Comparison of ENCODE assay signal across 8 cellular contexts in the genomic region with DNA sequence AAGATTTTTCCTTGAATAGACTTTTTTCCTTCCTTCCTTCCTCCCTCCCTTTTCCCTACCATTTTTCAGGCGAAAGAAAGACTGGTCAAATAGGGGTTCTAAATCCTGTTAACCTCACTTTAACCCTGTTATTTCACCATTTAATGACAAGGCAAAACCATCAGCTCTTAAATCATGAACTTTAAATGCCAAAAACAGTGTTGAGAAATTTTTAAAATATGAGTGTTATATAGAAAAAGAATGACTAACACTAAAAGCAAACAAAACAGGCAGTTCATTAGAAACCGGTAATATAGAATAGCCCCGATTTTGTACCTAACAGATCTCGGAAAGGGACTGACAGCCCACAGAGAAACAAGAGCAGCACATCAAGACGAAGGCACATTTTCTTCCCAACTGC. TPM values are rescaled to one million over a fixed set of nuclear protein-coding genes. Genes with fewer than 3 reads are reported as not detected.
DNase-seq lines count a peak whose midpoint lies in the region; ATAC-seq and TF ChIP-seq lines count a peak whose summit lies in the region.

No MANE protein-coding gene starts in this region.

- no peaks in the 10 kb centered on the region for H3K9me3 ChIP-seq in ascending aorta
- H3K9me3 ChIP-seq in mesodermal cell (ENCODE audit: control insufficient read depth, low read length): no peaks in the 10 kb centered on the region

- H3K4me1 ChIP-seq in ascending aorta (peaks cover 0 to 5% of the 10 kb centered on the region in 2 donors), mesodermal cell (ENCODE audit: control insufficient read depth, insufficient read depth, low read length, poor library complexity, severe bottlenecking) (peaks cover 35% of the 10 kb centered on the region)

- H3K27me3 Mint-ChIP-seq in Calu3 (ENCODE audit: unreplicated experiment): no peaks in the 10 kb centered on the region

- CTCF ChIA-PET in Calu3 (lab: Charles Lee) (interaction anchor here (0.8 to 1.0 kb wide), 3 partner anchors 25 to 57 kb away, joined by 3 to 4 read pairs (median 3); partner anchors contain the start of gene CEP85L), HEK293T (lab: Yijun Ruan, JAX) (interaction anchor here (0.6 to 1.2 kb wide), 3 partner anchors 31 to 88 kb away, joined by 3 read pairs; no protein-coding TSS in a partner anchor)

- 60 to 66% methylated on average over 4 to 5 of the region's 5 CpGs for WGBS in mesodermal cell (ENCODE audit: insufficient coverage in 2 of 2), 2 experiments

- H3K27ac ChIP-seq in ascending aorta: peak overlapping the region; percentile 62 to 64
- H3K27ac ChIP-seq in mesodermal cell (ENCODE audit: low read depth, low read length, severe bottlenecking): peak overlapping the region; percentile 98

- POLR2A ChIA-PET in HEK293T (lab: Yijun Ruan, JAX): interaction anchor here (1.0 kb wide), 1 partner anchor 38 kb away, joined by 3 read pairs; no protein-coding TSS in a partner anchor

- intact Hi-C loops in Calu3 (cut with micrococcal nuclease; ENCODE audit: unreplicated experiment): loop anchor here (5.0 kb wide), 1 partner anchor 56 kb away; the partner anchor contains the start of gene CEP85L
- intact Hi-C loops in ascending aorta (cut with DNase I): loop anchor here (5.0 kb wide), 1 partner anchor 56 kb away; the partner anchor contains the start of gene CEP85L
- intact Hi-C loops in posterior cingulate gyrus (cut with DNase I): loop anchor here (5.0 kb wide), 1 partner anchor 56 kb away; the partner anchor contains the start of gene CEP85L

- peaks cover 9% of the 10 kb centered on the region for H3K36me3 Mint-ChIP-seq in Calu3 (ENCODE audit: insufficient read depth, unreplicated experiment)

- no peaks in the 10 kb centered on the region for H3K27me3 ChIP-seq in ascending aorta

- ATAC-seq in HG02798 (IDR thresholded peaks at IDR 0.05; ENCODE audit: poor library complexity, unreplicated experiment): peak; percentile 3
- no peak for ATAC-seq in HG02840 (IDR thresholded peaks at IDR 0.05; ENCODE audit: low FRiP score, unreplicated experiment)

- peak overlapping the region; percentile 34 to 51 for H3K4me3 ChIP-seq in ascending aorta
- H3K4me3 ChIP-seq in mesodermal cell (ENCODE audit: extremely low read depth, insufficient read depth, low read length, poor library complexity, severe bottlenecking): peak overlapping the region; percentile 28

- H3K4me3 Mint-ChIP-seq in Calu3 (ENCODE audit: low read depth, unreplicated experiment): peak overlapping the region; percentile 78

- peaks cover 36% of the 10 kb centered on the region for H3K4me1 Mint-ChIP-seq in Calu3 (ENCODE audit: low read depth, unreplicated experiment)

- H3K36me3 ChIP-seq in ascending aorta (no peaks in the 10 kb centered on the region), mesodermal cell (ENCODE audit: control insufficient read depth, insufficient read depth, low read length) (no peaks in the 10 kb centered on the region)

- no peak for TF ChIP-seq CTCF in Calu3 (IDR thresholded peaks at IDR 0.05; ENCODE audit: unreplicated experiment)
- TF ChIP-seq CTCF in ascending aorta (IDR thresholded peaks at IDR 0.05): no peak
- no peak for TF ChIP-seq CTCF in GM10266 (IDR thresholded peaks at IDR 0.05; ENCODE audit: control insufficient read depth, insufficient read depth, low read depth, missing control alignments)

- H3K9me3 Mint-ChIP-seq in Calu3 (ENCODE audit: low read depth, unreplicated experiment): no peaks in the 10 kb centered on the region

- DNase-seq in Calu3 (no peak), ascending aorta (ENCODE audit: low spot score in 2 of 2) (no peak), HEK293T (ENCODE audit: extremely low spot score) (no peak), GM10266 (ENCODE audit: extremely low spot score) (no peak), posterior cingulate gyrus (no peak)

- no TSS peak for BruUV-seq in Calu3 (replicated peaks; lab: Mats Ljungman, UMichigan)

- H3K27ac Mint-ChIP-seq in Calu3 (ENCODE audit: unreplicated experiment): peak overlapping the region; percentile 91

TF ChIP-seq in HEK293T, 16 proteins besides CTCF, POLR2A, EP300 and RAD21:
- TF ChIP-seq SUZ12 (IDR thresholded peaks at IDR 0.05): no peak
- TF ChIP-seq L3MBTL2 (conservative IDR thresholded peaks at IDR 0.05): no peak
- TF ChIP-seq FOXM1 (IDR thresholded peaks at IDR 0.05; ENCODE audit: borderline replicate concordance): no peak

RNA-seq across cellular contexts. Expression of gene CEP85L, which starts 57.3 kb away (rescaled TPM):
- total RNA-seq in Calu3 (2022) (4.4 and 5.8 TPM in 2 replicates), ascending aorta (15.0 TPM)
- 10.7 TPM for polyA plus RNA-seq in mesodermal cell (2013, experiment 1 of 2)
- polyA plus RNA-seq in mesodermal cell (2013, experiment 2 of 2): 11.6 TPM
